Comparison of ENCODE assay signal across 19 cellular contexts in genomic region chr6:118764766-118765165, GRCh38.
"Had no signal": no experiment of that assay in that cellular context is flagged by ENCODE, and none has a peak within 500 bp of the region (broad histone marks: within the 10 kb centered on the region; RNA-seq: fewer than 3 reads in every experiment).

No MANE protein-coding gene starts in this region.

- H3K27me3 ChIP-seq: dorsolateral prefrontal cortex, gastroesophageal sphincter, neural progenitor cell, pancreas, transverse colon had no signal

- H3K27ac Mint-ChIP-seq: activated CD4-positive, alpha-beta memory T cell treated with anti-CD3 and anti-CD28 coated beads for 36 hours; activated CD4-positive, alpha-beta T cell treated with anti-CD3 and anti-CD28 coated beads for 36 hours; activated CD8-positive, alpha-beta memory T cell treated with anti-CD3 and anti-CD28 coated beads, Interleukin-2, amount 10 ng/mL, durations not matched to agents 7 days and 5 days; activated naive CD4-positive, alpha-beta T cell treated with anti-CD3 and anti-CD28 coated beads, Interleukin-2, amount 10 ng/mL, durations not matched to agents 7 days and 5 days; activated T-cell treated with anti-CD3 and anti-CD28 coated beads, Interleukin-2, amount 50 U/mL, for 24 hours; endodermal cell; naive B cell; neural progenitor cell; T-helper 1 cell treated with Interleukin-12 subunit alpha and Interleukin-12 subunit beta and Interleukin-4 antibody, amounts not matched to agents 30 μg/mL and 1 μg/mL, for 36 hours had no signal

- DNase-seq: activated CD4-positive, alpha-beta memory T cell treated with anti-CD3 and anti-CD28 coated beads for 36 hours; activated CD4-positive, alpha-beta T cell treated with anti-CD3 and anti-CD28 coated beads for 36 hours; activated CD8-positive, alpha-beta memory T cell treated with anti-CD3 and anti-CD28 coated beads, Interleukin-2, amount 10 ng/mL, durations not matched to agents 7 days and 5 days; activated naive CD4-positive, alpha-beta T cell treated with anti-CD3 and anti-CD28 coated beads, Interleukin-2, amount 10 ng/mL, durations not matched to agents 7 days and 5 days; activated T-cell treated with anti-CD3 and anti-CD28 coated beads, Interleukin-2, amount 50 U/mL, for 24 hours; dorsolateral prefrontal cortex; endodermal cell; erythroblast; left colon; naive B cell; pancreas; stimulated activated CD4-positive, alpha-beta T cell treated with anti-CD3 and anti-CD28 coated beads, Interleukin-4, amount 100 ng/mL, for 4 hours; stimulated activated CD8-positive, alpha-beta memory T cell treated with anti-CD3 and anti-CD28 coated beads, Interleukin-4, amount 100 ng/mL, for 48 hours; stimulated activated naive CD4-positive, alpha-beta T cell treated with Interleukin-2 at 50 U/mL for 16 hours; substantia nigra; transverse colon had no signal

- H3K9me3 Mint-ChIP-seq: activated CD4-positive, alpha-beta memory T cell treated with anti-CD3 and anti-CD28 coated beads for 36 hours; activated naive CD4-positive, alpha-beta T cell treated with anti-CD3 and anti-CD28 coated beads, Interleukin-2, amount 10 ng/mL, durations not matched to agents 7 days and 5 days; activated T-cell treated with anti-CD3 and anti-CD28 coated beads, Interleukin-2, amount 50 U/mL, for 24 hours; endodermal cell; naive B cell; neural progenitor cell; T-helper 1 cell treated with Interleukin-12 subunit alpha and Interleukin-12 subunit beta and Interleukin-4 antibody, amounts not matched to agents 30 μg/mL and 1 μg/mL, for 36 hours had no signal

- H3K36me3 Mint-ChIP-seq: activated CD4-positive, alpha-beta memory T cell treated with anti-CD3 and anti-CD28 coated beads for 36 hours; activated CD8-positive, alpha-beta memory T cell treated with anti-CD3 and anti-CD28 coated beads, Interleukin-2, amount 10 ng/mL, durations not matched to agents 7 days and 5 days; neural progenitor cell had no signal

- H3K27ac ChIP-seq: dorsolateral prefrontal cortex, gastroesophageal sphincter, neural progenitor cell, pancreas, transverse colon had no signal

- H3K27me3 Mint-ChIP-seq: activated CD4-positive, alpha-beta memory T cell treated with anti-CD3 and anti-CD28 coated beads for 36 hours; activated CD4-positive, alpha-beta T cell treated with anti-CD3 and anti-CD28 coated beads for 36 hours; activated T-cell treated with anti-CD3 and anti-CD28 coated beads, Interleukin-2, amount 50 U/mL, for 24 hours; naive B cell had no signal

- H3K9me3 ChIP-seq: gastroesophageal sphincter, pancreas, transverse colon had no signal

- H3K4me3 Mint-ChIP-seq: activated CD4-positive, alpha-beta memory T cell treated with anti-CD3 and anti-CD28 coated beads for 36 hours; activated CD4-positive, alpha-beta T cell treated with anti-CD3 and anti-CD28 coated beads for 36 hours; activated CD8-positive, alpha-beta memory T cell treated with anti-CD3 and anti-CD28 coated beads, Interleukin-2, amount 10 ng/mL, durations not matched to agents 7 days and 5 days; activated naive CD4-positive, alpha-beta T cell treated with anti-CD3 and anti-CD28 coated beads, Interleukin-2, amount 10 ng/mL, durations not matched to agents 7 days and 5 days; activated T-cell treated with anti-CD3 and anti-CD28 coated beads, Interleukin-2, amount 50 U/mL, for 24 hours; endodermal cell; naive B cell; neural progenitor cell; T-helper 1 cell treated with Interleukin-12 subunit alpha and Interleukin-12 subunit beta and Interleukin-4 antibody, amounts not matched to agents 30 μg/mL and 1 μg/mL, for 36 hours had no signal

- ATAC-seq: activated CD4-positive, alpha-beta T cell treated with anti-CD3 and anti-CD28 coated beads for 36 hours; activated CD8-positive, alpha-beta memory T cell treated with anti-CD3 and anti-CD28 coated beads, Interleukin-2, amount 10 ng/mL, durations not matched to agents 7 days and 5 days; gastroesophageal sphincter; left colon had no signal
